In the genomic region with DNA sequence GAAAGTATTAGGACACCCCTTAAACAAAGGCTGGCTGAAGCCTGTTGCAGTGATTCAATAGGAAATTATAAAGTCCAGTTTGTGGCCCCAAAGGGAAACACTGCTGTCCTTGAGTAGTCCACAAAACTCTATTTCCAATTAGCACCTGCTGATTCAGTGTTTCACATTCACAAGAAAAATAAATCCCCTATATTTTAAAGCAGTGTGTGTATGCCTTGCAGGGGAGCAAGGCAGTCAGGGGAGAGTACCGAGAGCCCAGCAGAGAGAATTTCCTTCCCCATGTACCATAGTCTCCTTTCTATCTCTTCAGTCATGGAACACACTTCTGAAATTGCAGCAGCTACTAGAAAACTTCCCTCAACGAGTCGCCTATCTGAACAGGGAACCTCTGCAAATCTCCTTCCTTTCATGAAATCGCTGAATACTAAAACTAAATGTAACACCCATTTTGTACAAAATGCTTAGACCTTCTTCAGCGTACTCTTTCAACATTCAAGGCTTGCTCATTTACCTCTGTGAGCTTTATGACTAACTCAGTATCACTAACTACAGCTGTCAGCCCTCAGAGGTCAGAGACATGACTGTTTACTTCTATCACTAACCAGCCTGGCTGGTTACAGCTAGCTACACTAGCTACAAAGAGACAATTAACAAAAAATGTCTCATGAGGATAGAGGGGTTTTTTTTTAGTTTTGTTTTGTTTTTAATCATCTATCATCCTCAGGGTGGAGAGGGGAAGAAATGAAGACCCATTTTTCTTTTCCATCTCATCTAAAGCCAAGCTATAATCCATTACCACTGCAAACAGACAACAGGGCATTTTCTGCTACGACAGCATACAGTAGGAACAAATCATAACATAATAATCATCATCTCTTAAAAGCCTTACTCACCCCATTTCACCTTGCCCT, we compare ENCODE assay signal across 9 cellular contexts.
DNase-seq lines count a peak whose midpoint lies in the region; ATAC-seq and TF ChIP-seq lines count a peak whose summit lies in the region.
"Had no signal": no experiment of that assay in that cellular context is flagged by ENCODE, and none has a peak within 500 bp of the region (broad histone marks: within the 10 kb centered on the region; RNA-seq: fewer than 3 reads in every experiment).

No MANE protein-coding gene starts in this region.

- H3K9me3 Mint-ChIP-seq in naive B cell (no peaks in the 10 kb centered on the region), MCF 10A (ENCODE audit: unreplicated experiment) (no peaks in the 10 kb centered on the region)

- H3K36me3 Mint-ChIP-seq in naive B cell, result no peaks in the 10 kb centered on the region
- H3K36me3 Mint-ChIP-seq in MCF 10A (ENCODE audit: insufficient read depth, unreplicated experiment), result no peaks in the 10 kb centered on the region

- peak; percentile 80 for ATAC-seq in GM21786 (IDR thresholded peaks at IDR 0.05; ENCODE audit: unreplicated experiment)
- peak; percentile 83 for ATAC-seq in HG03520 (IDR thresholded peaks at IDR 0.05; ENCODE audit: unreplicated experiment)
- ATAC-seq in naive B cell (ENCODE audit: low read depth in 2 of 2), result peak; percentile 68 to 75

- H3K27me3 Mint-ChIP-seq in naive B cell (no peaks in the 10 kb centered on the region), MCF 10A (ENCODE audit: insufficient read depth, unreplicated experiment) (no peaks in the 10 kb centered on the region)

- no peak for TF ChIP-seq CTCF in MCF 10A (IDR thresholded peaks at IDR 0.05; ENCODE audit: unreplicated experiment)

- POLR2A ChIA-PET in MCF 10A (lab: Yijun Ruan, JAX), result interaction anchor here (1.0 kb wide), 1 partner anchor 142 kb away, joined by 3 read pairs; no protein-coding TSS in a partner anchor

- H3K4me1 Mint-ChIP-seq in naive B cell (peaks cover 65 to 89% (median 77%) of the 10 kb centered on the region in 3 donors), MCF 10A (ENCODE audit: insufficient read depth, unreplicated experiment) (peaks cover 7% of the 10 kb centered on the region)

- DNase-seq in DMS53 (lab: John Stamatoyannopoulos, UW) (peak; percentile 51), DMS53 treated with DMSO at 0.1 percent for 48 hours (lab: John Stamatoyannopoulos, UW; ENCODE audit: unreplicated experiment) (no peak), naive B cell (no peak), UCSD-AML1 (lab: John Stamatoyannopoulos, UW; ENCODE audit: unreplicated experiment) (no peak), MCF 10A (ENCODE audit: unreplicated experiment) (no peak)
- DNase-seq in central memory CD4-positive, alpha-beta T cell, result no peak
- DNase-seq: NCI-H2081 had no signal

- intact Hi-C loops in MCF 10A (cut with micrococcal nuclease), result no loop called here

- no TSS peak for BruUV-seq in MCF 10A (replicated peaks; lab: Mats Ljungman, UMichigan)

- peak overlapping the region; percentile 0 to 85 (median 73) for H3K27ac Mint-ChIP-seq in naive B cell
- no peak overlapping the region for H3K27ac Mint-ChIP-seq in MCF 10A (ENCODE audit: low read depth, unreplicated experiment)

- peak overlapping the region in 5 of 8 donors; percentile 21 to 54 (median 24) for H3K4me3 Mint-ChIP-seq in naive B cell
- H3K4me3 Mint-ChIP-seq in MCF 10A (ENCODE audit: unreplicated experiment), result no peak overlapping the region

- CTCF ChIA-PET in MCF 10A (lab: Yijun Ruan, JAX), result interaction anchor here (0.6 kb wide), 1 partner anchor 1599 kb away, joined by 3 read pairs; no protein-coding TSS in a partner anchor
